In the genomic region with DNA sequence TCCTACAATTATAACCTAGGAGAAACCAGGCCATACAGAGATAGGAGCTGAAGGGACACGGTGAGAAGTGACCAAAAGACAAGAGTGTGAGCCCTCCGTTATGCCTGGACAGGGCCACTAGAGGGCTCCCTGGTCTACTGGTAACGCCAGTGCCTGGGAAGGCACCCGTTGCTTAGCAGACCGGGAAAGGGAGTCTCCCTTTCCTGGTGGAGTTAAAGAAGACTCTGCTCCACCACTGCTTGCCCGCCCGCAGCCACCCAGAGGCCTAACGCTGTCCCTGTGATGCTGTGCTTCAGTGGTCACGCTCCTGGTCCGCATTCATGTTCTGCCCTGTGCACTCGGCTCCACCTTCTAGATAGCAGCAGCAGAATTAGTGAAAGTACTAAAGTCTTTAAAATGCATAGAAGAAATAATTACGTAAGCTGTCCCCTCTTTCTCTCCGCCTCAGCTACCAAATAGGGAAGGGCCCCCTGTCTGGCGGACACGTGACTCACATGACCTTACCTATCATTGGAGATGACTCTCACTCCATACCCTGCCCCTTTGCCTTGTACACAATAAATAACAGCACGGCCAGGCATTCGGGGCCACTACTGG, we compare ENCODE assay signal across 8 cellular contexts. TPM values are rescaled to one million over a fixed set of nuclear protein-coding genes. Genes with fewer than 3 reads are reported as not detected.
DNase-seq lines count a peak whose midpoint lies in the region; ATAC-seq and TF ChIP-seq lines count a peak whose summit lies in the region.

No MANE protein-coding gene starts in this region.

- peak overlapping the region; percentile 75 for H3K4me3 Mint-ChIP-seq in T-helper 2 cell treated with Interferon-gamma antibody and Interleukin-4, amounts not matched to agents 5 μg/mL and 100 μg/mL, for 36 hours

- H3K36me3 ChIP-seq in BE2C = no peaks in the 10 kb centered on the region

- no peaks in the 10 kb centered on the region for H3K36me3 Mint-ChIP-seq in T-helper 2 cell treated with Interferon-gamma antibody and Interleukin-4, amounts not matched to agents 5 μg/mL and 100 μg/mL, for 36 hours (ENCODE audit: low read depth)

- TF ChIP-seq CTCF in BE2C (IDR thresholded peaks at IDR 0.05; ENCODE audit: low read depth, low read length) = peak; percentile 94
- peak; percentile 93 for TF ChIP-seq CTCF in astrocyte of the cerebellum (IDR thresholded peaks at IDR 0.05; ENCODE audit: low read depth, low read length, missing control alignments)

- peak overlapping the region; percentile 29; the same call in 1 of the 2 replicates for H3K4me3 ChIP-seq in BE2C (ENCODE audit: low read depth, low read length)
- no peak overlapping the region for H3K4me3 ChIP-seq in astrocyte of the cerebellum (ENCODE audit: low read depth, low read length)

- no peaks in the 10 kb centered on the region for H3K9me3 ChIP-seq in BE2C

- H3K27me3 ChIP-seq in BE2C = no peaks in the 10 kb centered on the region

- ATAC-seq in GM21447 (IDR thresholded peaks at IDR 0.05; ENCODE audit: unreplicated experiment) = peak; percentile 70

- H3K9me3 Mint-ChIP-seq in T-helper 2 cell treated with Interferon-gamma antibody and Interleukin-4, amounts not matched to agents 5 μg/mL and 100 μg/mL, for 36 hours = no peaks in the 10 kb centered on the region

- DNase-seq in BE2C (peak; percentile 89), NCI-H1694 (lab: John Stamatoyannopoulos, UW) (peak; percentile 87), astrocyte of the cerebellum (ENCODE audit: low read depth) (peak; percentile 50), hippocampal formation (lab: John Stamatoyannopoulos, UW) (peak; percentile 72 to 84), retina (peak; percentile 80), germinal center (ENCODE audit: low spot score) (no peak)
- peak; percentile 56 for DNase-seq in T-helper 2 cell treated with Interferon-gamma antibody and Interleukin-4, amounts not matched to agents 5 μg/mL and 100 μg/mL, for 36 hours (ENCODE audit: low spot score)

- H3K4me1 Mint-ChIP-seq in T-helper 2 cell treated with Interferon-gamma antibody and Interleukin-4, amounts not matched to agents 5 μg/mL and 100 μg/mL, for 36 hours (ENCODE audit: low read depth) = peaks cover 3% of the 10 kb centered on the region

- H3K27ac Mint-ChIP-seq in T-helper 2 cell treated with Interferon-gamma antibody and Interleukin-4, amounts not matched to agents 5 μg/mL and 100 μg/mL, for 36 hours = no peak overlapping the region

- H3K4me1 ChIP-seq in BE2C = no peaks in the 10 kb centered on the region; the same call in 1 of the 2 replicates

- in situ Hi-C loops in astrocyte of the cerebellum (cut with HindIII; ENCODE audit: low sequenced_read_pairs) = no loop called here

- H3K27me3 Mint-ChIP-seq in T-helper 2 cell treated with Interferon-gamma antibody and Interleukin-4, amounts not matched to agents 5 μg/mL and 100 μg/mL, for 36 hours (ENCODE audit: low read depth) = peaks cover 3% of the 10 kb centered on the region

RNA-seq across cellular contexts. Expression of gene KDELR2, which starts 32.5 kb away (rescaled TPM):
- polyA plus RNA-seq in BE2C (2012; ENCODE audit: insufficient read depth, insufficient read length, low read depth) = 132 TPM

RNA-seq across cellular contexts. Expression of gene GRID2IP, which starts 34.8 kb away (rescaled TPM):
- not detected for polyA plus RNA-seq in BE2C (2012; ENCODE audit: insufficient read depth, insufficient read length, low read depth)
